Comparison of ENCODE assay signal across 9 cellular contexts in genomic region chr10:3102721-3103410, GRCh38. TPM values are rescaled to one million over a fixed set of nuclear protein-coding genes. Genes with fewer than 3 reads are reported as not detected.
DNase-seq lines count a peak whose midpoint lies in the region; ATAC-seq and TF ChIP-seq lines count a peak whose summit lies in the region.
"Had no signal": no experiment of that assay in that cellular context is flagged by ENCODE, and none has a peak within 500 bp of the region (broad histone marks: within the 10 kb centered on the region; RNA-seq: fewer than 3 reads in every experiment).

No MANE protein-coding gene starts in this region.

- intact Hi-C loops in posterior vena cava (cut with DNase I) = no loop called here
- intact Hi-C loops in uterus (cut with DNase I; ENCODE audit: low total_unique reads) = no loop called here

- H3K9ac ChIP-seq in NT2/D1 (ENCODE audit: insufficient read length, low read depth) = no peak overlapping the region

- TF ChIP-seq CTCF in uterus (IDR thresholded peaks at IDR 0.05) = no peak

- H3K9me3 ChIP-seq in NT2/D1 (ENCODE audit: insufficient read depth, low read length) = no peaks in the 10 kb centered on the region
- H3K9me3 ChIP-seq in uterus = no peaks in the 10 kb centered on the region
- H3K9me3 ChIP-seq: pancreas had no signal

- H3K4me3 ChIP-seq in NT2/D1 (ENCODE audit: insufficient read length, low read depth) = no peak overlapping the region
- H3K4me3 ChIP-seq in uterus = no peak overlapping the region
- H3K4me3 ChIP-seq: pancreas had no signal

- H3K36me3 ChIP-seq in NT2/D1 (ENCODE audit: insufficient read depth, insufficient read length, low read length) = peaks cover 72% of the 10 kb centered on the region
- no peaks in the 10 kb centered on the region for H3K36me3 ChIP-seq in uterus
- H3K36me3 ChIP-seq: pancreas had no signal

- DNase-seq in DMS53 treated with DMSO at 0.1 percent for 48 hours (lab: John Stamatoyannopoulos, UW; ENCODE audit: unreplicated experiment) (peak; percentile 90), NT2/D1 (ENCODE audit: low read depth, low spot score) (peak; percentile 16), posterior vena cava (ENCODE audit: low spot score) (peak; percentile 72), NCI-H446 (lab: John Stamatoyannopoulos, UW) (no peak), AML-193 (lab: John Stamatoyannopoulos, UW) (no peak), uterus (no peak)
- DNase-seq: pancreas had no signal

- ATAC-seq in esophagus mucosa = peak; percentile 27
- no peak for ATAC-seq in GM18502 (IDR thresholded peaks at IDR 0.05; ENCODE audit: poor library complexity, unreplicated experiment)

- peaks cover 5% of the 10 kb centered on the region for H3K4me1 ChIP-seq in NT2/D1 (ENCODE audit: insufficient read depth, insufficient read length)
- H3K4me1 ChIP-seq in uterus = no peaks in the 10 kb centered on the region
- H3K4me1 ChIP-seq: pancreas had no signal

- no peak for TF ChIP-seq POLR2A in uterus (IDR thresholded peaks at IDR 0.05)

- no peak overlapping the region for H3K27ac ChIP-seq in uterus

- no peaks in the 10 kb centered on the region for H3K27me3 ChIP-seq in NT2/D1 (ENCODE audit: insufficient read depth, insufficient read length)
- H3K27me3 ChIP-seq in uterus = no peaks in the 10 kb centered on the region
- H3K27me3 ChIP-seq: pancreas had no signal

RNA-seq across cellular contexts. Expression of gene PFKP, which starts 35.5 kb away (rescaled TPM):
- total RNA-seq in esophagus mucosa (78.2 TPM), posterior vena cava (100 to 1,000 TPM; 109 to 216 TPM), uterus (10 to 100 TPM; 22.9 to 74.5 (median 43.8) TPM)

Comparison
In these comparisons a context has a peak if more than half of its experiments do, and no peak if none do; other contexts are left out.
1. DNase-seq: peak in DMS53 treated with DMSO at 0.1 percent for 48 hours (single experiment), NT2/D1 (single experiment) and posterior vena cava (single experiment); none in NCI-H446 (0 of 2), AML-193 (0 of 2) and uterus (0 of 2).